ENCODE assay signal across 8 cellular contexts in the genomic region with DNA sequence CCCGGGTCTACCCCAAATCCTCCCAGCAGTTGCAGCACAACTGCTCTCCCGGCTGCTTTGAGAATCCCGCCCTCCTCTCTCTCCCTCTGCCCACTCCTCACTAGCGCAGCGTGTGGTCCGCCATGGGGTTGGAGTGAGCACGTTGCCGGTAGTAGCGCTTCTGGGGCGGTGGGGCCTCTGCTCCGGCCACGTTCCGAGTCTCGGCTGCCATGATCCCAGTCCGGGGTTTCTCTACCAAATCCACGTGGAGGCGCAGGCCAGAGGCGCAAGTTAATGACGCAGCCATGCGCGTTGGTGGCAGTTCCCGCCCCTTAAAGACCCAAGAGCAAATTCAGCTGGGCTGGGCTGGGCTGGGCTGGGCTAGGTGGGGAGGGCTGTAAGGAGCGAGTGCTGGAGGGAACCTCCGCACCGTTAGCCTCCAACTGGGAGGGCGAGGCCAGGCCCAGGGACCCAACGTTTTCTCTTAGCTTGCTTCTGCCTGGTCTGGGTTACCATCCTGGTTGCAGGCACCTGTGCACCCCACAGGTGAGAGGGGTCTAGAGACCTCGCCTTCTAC. TPM values are rescaled to one million over a fixed set of nuclear protein-coding genes. Genes with fewer than 3 reads are reported as not detected.
A peak's percentile ranks its signal among the peaks of the same experiment; 100 is the strongest.
DNase-seq lines count a peak whose midpoint lies in the region; ATAC-seq, FAIRE-seq and TF ChIP-seq lines count a peak whose summit lies in the region.

METTL1 (minus strand) TSS at position 233 of the 556 bp plus-strand sequence; CDS start at position 211, 22 bp downstream.

- peak within 1 kb of the TSS; percentile 96 for H3K27ac ChIP-seq in astrocyte (ENCODE audit: low read depth, low read length)

- H3K4me3 Mint-ChIP-seq in astrocyte (ENCODE audit: unreplicated experiment): peak within 1 kb of the TSS; percentile 86

- peaks cover under 1% of the 10 kb centered on the region for H3K27me3 ChIP-seq in astrocyte (ENCODE audit: insufficient read depth, low read length)

- peak within 1 kb of the TSS; percentile 97 for H2AFZ ChIP-seq in astrocyte (ENCODE audit: low read depth, low read length)

- ATAC-seq in GM18498 (IDR thresholded peaks at IDR 0.05; ENCODE audit: unreplicated experiment) (peak; percentile 82), HG02885 (IDR thresholded peaks at IDR 0.05; ENCODE audit: poor library complexity, unreplicated experiment) (peak; percentile 84)

- H3K9me3 ChIP-seq in astrocyte (ENCODE audit: insufficient read depth, low read depth, low read length): no peaks in the 10 kb centered on the region

- H3K4me3 ChIP-seq in astrocyte (ENCODE audit: insufficient read depth, low read depth, low read length): peak within 1 kb of the TSS; percentile 85

- H3K27ac Mint-ChIP-seq in astrocyte (ENCODE audit: unreplicated experiment): peak within 1 kb of the TSS; percentile 99

- no peak for FAIRE-seq in astrocyte (lab: Jason Lieb, UNC)

- peak; percentile 90 for DNase-seq in NCI-H1694 treated with DMSO at 0.1 percent for 48 hours (lab: John Stamatoyannopoulos, UW)
- peak; percentile 94 for DNase-seq in astrocyte (ENCODE audit: low read depth)
- peak; percentile 97 for DNase-seq in hepatic stellate cell (ENCODE audit: low spot score)
- peak; percentile 90 for DNase-seq in renal cortical epithelial cell (ENCODE audit: low read depth)
- no peak for DNase-seq in cortex of kidney (lab: John Stamatoyannopoulos, UW)

- H3K36me3 Mint-ChIP-seq in astrocyte (ENCODE audit: low read depth, unreplicated experiment): peaks cover 18% of the 10 kb centered on the region

- no peaks in the 10 kb centered on the region for H3K9me3 Mint-ChIP-seq in astrocyte (ENCODE audit: unreplicated experiment)

- intact Hi-C loops in T-helper 2 cell treated with Interferon-gamma antibody and Interleukin-4, amounts not matched to agents 100 ng/mL and 5 ng/mL, for 36 hours (cut with micrococcal nuclease): loop anchor here (1.0 to 2.0 kb wide), 5 partner anchors 10 to 169 kb away; partner anchors contain the start of genes ATP23, CDK4, CTDSP2 and TSFM

- H3K36me3 ChIP-seq in astrocyte (ENCODE audit: insufficient read depth, low read length): peaks cover 2% of the 10 kb centered on the region

- peaks cover 12% of the 10 kb centered on the region for H3K4me1 ChIP-seq in astrocyte (ENCODE audit: insufficient read depth, low read length)

- peaks cover 6% of the 10 kb centered on the region for H3K4me1 Mint-ChIP-seq in astrocyte (ENCODE audit: low read depth, unreplicated experiment)

- H3K4me2 ChIP-seq in astrocyte (ENCODE audit: low read length): peak within 1 kb of the TSS; percentile 95

- H3K9ac ChIP-seq in astrocyte (ENCODE audit: low read length): peak within 1 kb of the TSS; percentile 97

- TF ChIP-seq CTCF in astrocyte (IDR thresholded peaks at IDR 0.05; ENCODE audit: insufficient read depth, low read depth, low read length): no peak

- H3K79me2 ChIP-seq in astrocyte (ENCODE audit: insufficient read depth, low read length): peaks cover 16% of the 10 kb centered on the region

- H3K27me3 Mint-ChIP-seq in astrocyte (ENCODE audit: low read depth, unreplicated experiment): peaks cover 9% of the 10 kb centered on the region

- no peaks in the 10 kb centered on the region for H4K20me1 ChIP-seq in astrocyte (ENCODE audit: insufficient read depth, low read length)

RNA-seq across cellular contexts. Expression of gene METTL1, which starts in this region (rescaled TPM):
- total RNA-seq in T-helper 2 cell treated with Interferon-gamma antibody and Interleukin-4, amounts not matched to agents 100 ng/mL and 5 ng/mL, for 36 hours: 34.8 and 42.7 TPM in 2 replicates
- 21.1 and 25.7 TPM in 2 replicates for total RNA-seq in astrocyte
- total RNA-seq in renal cortical epithelial cell: 6.1 and 6.4 TPM in 2 replicates
